ENCODE assay signal across 8 cellular contexts in genomic region chr20:62406635-62407176, GRCh38. TPM values are rescaled to one million over a fixed set of nuclear protein-coding genes. Genes with fewer than 3 reads are reported as not detected.
DNase-seq lines count a peak whose midpoint lies in the region; ATAC-seq, FAIRE-seq and TF ChIP-seq lines count a peak whose summit lies in the region.

No MANE protein-coding gene starts in this region.

- TF ChIP-seq CTCF in C4-2B (conservative IDR thresholded peaks at IDR 0.05) (no peak), HepG2 (CRISPR knock-in tag; IDR thresholded peaks at IDR 0.05) (no peak), transverse colon (IDR thresholded peaks at IDR 0.05) (no peak)

- H3K4me3 ChIP-seq in HepG2 (replicated peaks in 1 of 3; ENCODE audit: insufficient read depth in 1 of 3, low read depth in 2 of 3, low read length in 3 of 3) (peak overlapping the region; percentile 62 to 88 (median 73)), transverse colon (peak overlapping the region; percentile 71 to 83 (median 74))

- H3K27ac ChIP-seq in C4-2B: peak overlapping the region; percentile 83
- peak overlapping the region; percentile 65 for H3K27ac ChIP-seq in HepG2 (ENCODE audit: extremely low read length, insufficient read depth, low read length)
- H3K27ac ChIP-seq in transverse colon: peak overlapping the region; percentile 61 to 73 (median 66)

- peak overlapping the region; percentile 82 for H3K9ac ChIP-seq in HepG2 (ENCODE audit: insufficient read depth, low read depth, low read length)

- BruUV-seq in HepG2 (replicated peaks; lab: Mats Ljungman, UMichigan): no TSS peak

- H3K9me3 Mint-ChIP-seq in activated naive CD8-positive, alpha-beta T cell (ENCODE audit: low read depth): no peaks in the 10 kb centered on the region

- in situ Hi-C loops in HepG2 (cut with HindIII; ENCODE audit: extremely low pct_ligation_motif_present, low pct_unique_long_range_greater_than_20kb): no loop called here
- in situ Hi-C loops in transverse colon (cut with MboI; ENCODE audit: low pct_ligation_motif_present in 1 of 4, low pct_unique_long_range_greater_than_20kb in 1 of 4, low sequenced_read_pairs in 3 of 4): no loop called here

- H3K27me3 Mint-ChIP-seq in activated naive CD8-positive, alpha-beta T cell: no peaks in the 10 kb centered on the region

- POLR2A ChIA-PET in HepG2 (lab: Yijun Ruan, JAX): interaction anchor here (0.9 kb wide), 1 partner anchor 285 kb away, joined by 3 read pairs; the partner anchor contains the start of gene LSM14B

- no peaks in the 10 kb centered on the region for H3K9me3 ChIP-seq in HepG2 (ENCODE audit: low read length)
- no peaks in the 10 kb centered on the region for H3K9me3 ChIP-seq in transverse colon

- H3K4me2 ChIP-seq in HepG2 (ENCODE audit: low read depth, low read length): peak overlapping the region; percentile 98

- WGBS in HepG2 (ENCODE audit: low lambda C conversion rate): 0% methylated on average over 24 of the region's 42 CpGs
- WGBS in transverse colon (ENCODE audit: low coverage in 1 of 2), 2 donors: 2% methylated on average over 13 of the region's 42 CpGs; no CpG with 5 or more reads in 1 of the 2 donors

- H3K4me1 Mint-ChIP-seq in activated naive CD8-positive, alpha-beta T cell (ENCODE audit: low read depth): peaks cover 25% of the 10 kb centered on the region

- TF ChIP-seq RAD21 in HepG2 (CRISPR knock-in tag; IDR thresholded peaks at IDR 0.05): no peak

- DNase-seq in HepG2 (ENCODE audit: low spot score): peak; percentile 50
- DNase-seq in transverse colon: no peak
- DNase-seq in stimulated activated CD4-positive, alpha-beta T cell treated with anti-CD3 and anti-CD28 coated beads, Interleukin-2, amount 100 ng/mL, for 24 hours: no peak
- no peak for DNase-seq in AG08396 (ENCODE audit: low spot score)

- ATAC-seq in HG02571 (IDR thresholded peaks at IDR 0.05; ENCODE audit: unreplicated experiment) (peak; percentile 3), HepG2 (no peak), HG03571 (IDR thresholded peaks at IDR 0.05; ENCODE audit: unreplicated experiment) (no peak)

- H3K36me3 ChIP-seq in HepG2 (replicated peaks in 1 of 2; ENCODE audit: control insufficient read depth in 1 of 2, insufficient read depth in 2 of 2, low read length in 2 of 2): peaks cover 2 to 19% of the 10 kb centered on the region in 2 experiments; a peak in 3 of 5 replicates
- H3K36me3 ChIP-seq in transverse colon: no peaks in the 10 kb centered on the region

- TF ChIP-seq EP300 in HepG2 (IDR thresholded peaks at IDR 0.05; ENCODE audit: low read depth in 2 of 2, low read length in 2 of 2) (peak; percentile 8 to 19; a peak in 2 of 4 replicates), HepG2 (CRISPR knock-in tag; IDR thresholded peaks at IDR 0.05; ENCODE audit: borderline replicate concordance) (0 out of 2 replicates have a peak, but pooled peaks have one; percentile 39), transverse colon (IDR thresholded peaks at IDR 0.05; ENCODE audit: low read depth) (no peak)

- no peaks in the 10 kb centered on the region for H3K36me3 Mint-ChIP-seq in activated naive CD8-positive, alpha-beta T cell

- H3K4me3 Mint-ChIP-seq in activated naive CD8-positive, alpha-beta T cell: peak overlapping the region; percentile 78

- no peak overlapping the region for H2AFZ ChIP-seq in HepG2 (ENCODE audit: low read length)

- CTCF ChIA-PET in HepG2 (lab: Yijun Ruan, JAX; ENCODE audit: low intra/inter-chr PET ratio, low total read pairs): no interaction called here

- TF ChIP-seq POLR2A in HepG2 (IDR thresholded peaks at IDR 0.05; ENCODE audit: insufficient read depth in 1 of 2, low read depth in 2 of 2, low read length in 2 of 2): no peak
- TF ChIP-seq POLR2A in transverse colon (IDR thresholded peaks at IDR 0.05): no peak

- peaks cover 9 to 20% of the 10 kb centered on the region in 2 experiments for H3K27me3 ChIP-seq in HepG2 (ENCODE audit: control insufficient read depth in 1 of 2, insufficient read depth in 2 of 2, low read length in 2 of 2)
- H3K27me3 ChIP-seq in transverse colon: no peaks in the 10 kb centered on the region

- H3K27ac Mint-ChIP-seq in activated naive CD8-positive, alpha-beta T cell: no peak overlapping the region

- FAIRE-seq in HepG2 (lab: Jason Lieb, UNC): peak; percentile 32

- H4K20me1 ChIP-seq in HepG2 (ENCODE audit: insufficient read depth, low read length): peaks cover 3% of the 10 kb centered on the region; the same call in 1 of the 2 replicates

- intact Hi-C loops in HepG2 (cut with micrococcal nuclease; ENCODE audit: unreplicated experiment) (no loop called here), transverse colon (cut with DNase I; ENCODE audit: low total_unique reads) (no loop called here)

- H3K4me1 ChIP-seq in HepG2 (ENCODE audit: insufficient read depth, low read length) (peaks cover 73% of the 10 kb centered on the region), transverse colon (peaks cover 32 to 52% (median 48%) of the 10 kb centered on the region in 4 donors)

- peaks cover 9% of the 10 kb centered on the region for H3K79me2 ChIP-seq in HepG2 (ENCODE audit: insufficient read depth, low read length)

RNA-seq across cellular contexts. Expression of gene CABLES2, which starts 0.4 kb away (rescaled TPM):
- 9.7 and 10.2 TPM in 2 replicates for total RNA-seq in HepG2 (2016; rRNA removed; fragmentation: Illumina TruSeq; extraction: Trizol)
- total RNA-seq in HepG2 (2016; cell fraction: cytosol; rRNA removed; fragmentation: Illumina TruSeq; extraction: Trizol; ENCODE audit: low read depth): 3.4 and 4.0 TPM in 2 replicates
- 9.2 and 9.3 TPM in 2 replicates for total RNA-seq in HepG2 (2016; cell fraction: insoluble cytoplasmic fraction; rRNA removed; fragmentation: Illumina TruSeq; extraction: Trizol)
- 13.2 and 14.3 TPM in 2 replicates for total RNA-seq in HepG2 (2016; cell fraction: membrane; rRNA removed; fragmentation: Illumina TruSeq; extraction: Trizol)
- total RNA-seq in HepG2 (2016; cell fraction: nucleus; rRNA removed; fragmentation: Illumina TruSeq; extraction: Trizol): 5.6 and 7.3 TPM in 2 replicates
- polyA plus RNA-seq in HepG2 (2011; rRNA removed): 5.2 and 5.9 TPM in 2 replicates
- polyA plus RNA-seq in HepG2 (2011; cell fraction: cytosol; rRNA removed): 4.8 and 5.4 TPM in 2 replicates
- polyA plus RNA-seq in HepG2 (2011; cell fraction: nucleus; rRNA removed): 6.8 and 7.6 TPM in 2 replicates
- polyA plus RNA-seq in HepG2 (2012): 4.7 and 5.4 TPM in 2 replicates
- 7.5 and 8.3 TPM in 2 replicates for polyA plus RNA-seq in HepG2 (2016; cell fraction: cytosol; fragmentation: Illumina TruSeq; extraction: Trizol; ENCODE audit: low read depth)
- 20.6 and 26.7 TPM in 2 replicates for polyA plus RNA-seq in HepG2 (2016; cell fraction: insoluble cytoplasmic fraction; fragmentation: Illumina TruSeq; extraction: Trizol; ENCODE audit: low read depth)
- 20.0 and 22.1 TPM in 2 replicates for polyA plus RNA-seq in HepG2 (2016; cell fraction: membrane; fragmentation: Illumina TruSeq; extraction: Trizol; ENCODE audit: low read depth)
- 18.8 and 19.3 TPM in 2 replicates for polyA plus RNA-seq in HepG2 (2016; cell fraction: nucleus; fragmentation: Illumina TruSeq; extraction: Trizol; ENCODE audit: insufficient read depth, low read depth)
- 5.3 and 6.3 TPM in 2 replicates for polyA minus RNA-seq in HepG2 (2011; rRNA and poly(A)+ RNA removed; ENCODE audit: low replicate concordance)
- 4.9 and 6.3 TPM in 2 replicates for polyA minus RNA-seq in HepG2 (2011; cell fraction: cytosol; rRNA and poly(A)+ RNA removed)
- polyA minus RNA-seq in HepG2 (2011; cell fraction: nucleus; rRNA and poly(A)+ RNA removed): 4.8 and 5.2 TPM in 2 replicates
- 10 to 100 TPM in 1 of 4 donors, 1 to 10 TPM in 3; 3.7 to 10.1 (median 8.5) TPM for total RNA-seq in transverse colon

RNA-seq across cellular contexts. Expression of gene RPS21, which starts 19.8 kb away (rescaled TPM):
- total RNA-seq in HepG2 (2016; rRNA removed; fragmentation: Illumina TruSeq; extraction: Trizol) (2,584 and 2,647 TPM in 2 replicates), transverse colon (1,000 to 10,000 TPM in 3 of 4 donors, 100 to 1,000 TPM in 1; 585 to 2,728 (median 1,375) TPM)
- 3,497 and 3,511 TPM in 2 replicates for total RNA-seq in HepG2 (2016; cell fraction: cytosol; rRNA removed; fragmentation: Illumina TruSeq; extraction: Trizol; ENCODE audit: low read depth)
- total RNA-seq in HepG2 (2016; cell fraction: insoluble cytoplasmic fraction; rRNA removed; fragmentation: Illumina TruSeq; extraction: Trizol): 2,606 and 2,768 TPM in 2 replicates
- total RNA-seq in HepG2 (2016; cell fraction: membrane; rRNA removed; fragmentation: Illumina TruSeq; extraction: Trizol): 4,939 and 5,761 TPM in 2 replicates
- 1,156 and 1,166 TPM in 2 replicates for total RNA-seq in HepG2 (2016; cell fraction: nucleus; rRNA removed; fragmentation: Illumina TruSeq; extraction: Trizol)
- 9,925 and 11,063 TPM in 2 replicates for polyA plus RNA-seq in HepG2 (2011; rRNA removed)
- 11,031 and 15,081 TPM in 2 replicates for polyA plus RNA-seq in HepG2 (2011; cell fraction: cytosol; rRNA removed)
- 5,156 and 5,267 TPM in 2 replicates for polyA plus RNA-seq in HepG2 (2011; cell fraction: nucleus; rRNA removed)
- polyA plus RNA-seq in HepG2 (2012): 6,658 and 8,852 TPM in 2 replicates
- polyA plus RNA-seq in HepG2 (2016; cell fraction: cytosol; fragmentation: Illumina TruSeq; extraction: Trizol; ENCODE audit: low read depth): 5,362 and 5,590 TPM in 2 replicates
- polyA plus RNA-seq in HepG2 (2016; cell fraction: insoluble cytoplasmic fraction; fragmentation: Illumina TruSeq; extraction: Trizol; ENCODE audit: low read depth): 3,197 and 3,428 TPM in 2 replicates
- 5,998 and 6,820 TPM in 2 replicates for polyA plus RNA-seq in HepG2 (2016; cell fraction: membrane; fragmentation: Illumina TruSeq; extraction: Trizol; ENCODE audit: low read depth)
- polyA plus RNA-seq in HepG2 (2016; cell fraction: nucleus; fragmentation: Illumina TruSeq; extraction: Trizol; ENCODE audit: insufficient read depth, low read depth): 2,753 and 2,989 TPM in 2 replicates
- 2,340 and 3,999 TPM in 2 replicates for polyA minus RNA-seq in HepG2 (2011; rRNA and poly(A)+ RNA removed; ENCODE audit: low replicate concordance)
- polyA minus RNA-seq in HepG2 (2011; cell fraction: cytosol; rRNA and poly(A)+ RNA removed): 1,154 and 1,167 TPM in 2 replicates
- polyA minus RNA-seq in HepG2 (2011; cell fraction: nucleus; rRNA and poly(A)+ RNA removed): 809 and 896 TPM in 2 replicates

RNA-seq across cellular contexts. Expression of gene RBBP8NL, which starts 20.6 kb away (rescaled TPM):
- total RNA-seq in HepG2 (2016; rRNA removed; fragmentation: Illumina TruSeq; extraction: Trizol) (0.46 and 0.86 TPM in 2 replicates), transverse colon (1 to 10 TPM in 3 of 4 donors, under 1 TPM in 1; 0.75 to 9.4 (median 4.3) TPM)
- total RNA-seq in HepG2 (2016; cell fraction: cytosol; rRNA removed; fragmentation: Illumina TruSeq; extraction: Trizol; ENCODE audit: low read depth): 0.30 and 0.62 TPM in 2 replicates
- 0.65 and 0.76 TPM in 2 replicates for total RNA-seq in HepG2 (2016; cell fraction: insoluble cytoplasmic fraction; rRNA removed; fragmentation: Illumina TruSeq; extraction: Trizol)
- 0.52 and 0.65 TPM in 2 replicates for total RNA-seq in HepG2 (2016; cell fraction: membrane; rRNA removed; fragmentation: Illumina TruSeq; extraction: Trizol)
- 0.78 and 0.81 TPM in 2 replicates for total RNA-seq in HepG2 (2016; cell fraction: nucleus; rRNA removed; fragmentation: Illumina TruSeq; extraction: Trizol)
- 0.69 and 0.82 TPM in 2 replicates for polyA plus RNA-seq in HepG2 (2011; rRNA removed)
- 0.46 and 0.94 TPM in 2 replicates for polyA plus RNA-seq in HepG2 (2011; cell fraction: cytosol; rRNA removed)
- 1.1 and 1.2 TPM in 2 replicates for polyA plus RNA-seq in HepG2 (2011; cell fraction: nucleus; rRNA removed)
- polyA plus RNA-seq in HepG2 (2012): 0.24 and 0.42 TPM in 2 replicates
- 0.52 and 0.54 TPM in 2 replicates for polyA plus RNA-seq in HepG2 (2016; cell fraction: cytosol; fragmentation: Illumina TruSeq; extraction: Trizol; ENCODE audit: low read depth)
- 0.67 and 0.91 TPM in 2 replicates for polyA plus RNA-seq in HepG2 (2016; cell fraction: insoluble cytoplasmic fraction; fragmentation: Illumina TruSeq; extraction: Trizol; ENCODE audit: low read depth)
- 0.51 and 0.60 TPM in 2 replicates for polyA plus RNA-seq in HepG2 (2016; cell fraction: membrane; fragmentation: Illumina TruSeq; extraction: Trizol; ENCODE audit: low read depth)
- polyA plus RNA-seq in HepG2 (2016; cell fraction: nucleus; fragmentation: Illumina TruSeq; extraction: Trizol; ENCODE audit: insufficient read depth, low read depth): 0.97 and 1.1 TPM in 2 replicates
- polyA minus RNA-seq in HepG2 (2011; rRNA and poly(A)+ RNA removed; ENCODE audit: low replicate concordance): 0.40 TPM in 1 of 2 replicates, not detected in the other
- polyA minus RNA-seq in HepG2 (2011; cell fraction: cytosol; rRNA and poly(A)+ RNA removed): 0.40 TPM in 1 of 2 replicates, not detected in the other
- polyA minus RNA-seq in HepG2 (2011; cell fraction: nucleus; rRNA and poly(A)+ RNA removed): 0.26 and 0.75 TPM in 2 replicates

RNA-seq across cellular contexts. Expression of gene LAMA5, which starts 39.6 kb away (rescaled TPM):
- total RNA-seq in HepG2 (2016; rRNA removed; fragmentation: Illumina TruSeq; extraction: Trizol) (28.5 and 44.7 TPM in 2 replicates), transverse colon (100 to 1,000 TPM in 2 of 4 donors, 10 to 100 TPM in 2; 33.2 to 269 (median 91.3) TPM)
- total RNA-seq in HepG2 (2016; cell fraction: cytosol; rRNA removed; fragmentation: Illumina TruSeq; extraction: Trizol; ENCODE audit: low read depth): 32.2 and 40.1 TPM in 2 replicates
- 24.0 and 53.5 TPM in 2 replicates for total RNA-seq in HepG2 (2016; cell fraction: insoluble cytoplasmic fraction; rRNA removed; fragmentation: Illumina TruSeq; extraction: Trizol)
- 23.5 and 24.2 TPM in 2 replicates for total RNA-seq in HepG2 (2016; cell fraction: membrane; rRNA removed; fragmentation: Illumina TruSeq; extraction: Trizol)
- total RNA-seq in HepG2 (2016; cell fraction: nucleus; rRNA removed; fragmentation: Illumina TruSeq; extraction: Trizol): 108 and 131 TPM in 2 replicates
- 21.0 and 22.7 TPM in 2 replicates for polyA plus RNA-seq in HepG2 (2011; rRNA removed)
- polyA plus RNA-seq in HepG2 (2011; cell fraction: cytosol; rRNA removed): 9.5 and 17.6 TPM in 2 replicates
- 504 and 754 TPM in 2 replicates for polyA plus RNA-seq in HepG2 (2011; cell fraction: nucleus; rRNA removed)
- 96.2 and 135 TPM in 2 replicates for polyA plus RNA-seq in HepG2 (2012)
- 12.5 and 12.7 TPM in 2 replicates for polyA plus RNA-seq in HepG2 (2016; cell fraction: cytosol; fragmentation: Illumina TruSeq; extraction: Trizol; ENCODE audit: low read depth)
- polyA plus RNA-seq in HepG2 (2016; cell fraction: insoluble cytoplasmic fraction; fragmentation: Illumina TruSeq; extraction: Trizol; ENCODE audit: low read depth): 34.3 and 49.3 TPM in 2 replicates
- 14.2 and 17.2 TPM in 2 replicates for polyA plus RNA-seq in HepG2 (2016; cell fraction: membrane; fragmentation: Illumina TruSeq; extraction: Trizol; ENCODE audit: low read depth)
- 598 and 620 TPM in 2 replicates for polyA plus RNA-seq in HepG2 (2016; cell fraction: nucleus; fragmentation: Illumina TruSeq; extraction: Trizol; ENCODE audit: insufficient read depth, low read depth)
- polyA minus RNA-seq in HepG2 (2011; rRNA and poly(A)+ RNA removed; ENCODE audit: low replicate concordance): 26.2 and 35.7 TPM in 2 replicates
- 23.2 and 27.1 TPM in 2 replicates for polyA minus RNA-seq in HepG2 (2011; cell fraction: cytosol; rRNA and poly(A)+ RNA removed)
- 70.0 and 71.2 TPM in 2 replicates for polyA minus RNA-seq in HepG2 (2011; cell fraction: nucleus; rRNA and poly(A)+ RNA removed)
